Comparison of ENCODE assay signal across 18 cellular contexts in genomic region chr1:53112271-53112774, GRCh38. TPM values are rescaled to one million over a fixed set of nuclear protein-coding genes. Genes with fewer than 3 reads are reported as not detected.
DNase-seq lines count a peak whose midpoint lies in the region; ATAC-seq and TF ChIP-seq lines count a peak whose summit lies in the region.
"Had no signal": no experiment of that assay in that cellular context is flagged by ENCODE, and none has a peak within 500 bp of the region (broad histone marks: within the 10 kb centered on the region; RNA-seq: fewer than 3 reads in every experiment).

No MANE protein-coding gene starts in this region.

- no peak overlapping the region for H2BK5ac ChIP-seq in trophoblast cell (ENCODE audit: low read depth, low read length, poor library complexity)

- no peak overlapping the region for H4K8ac ChIP-seq in trophoblast cell (ENCODE audit: low read depth, low read length)

- H3K4me2 ChIP-seq in trophoblast cell (ENCODE audit: low read length) = no peak overlapping the region

- peak; percentile 82 for DNase-seq in AG20443 (ENCODE audit: low spot score)
- no peak for DNase-seq in Panc1 (ENCODE audit: low read depth, low spot score)
- peak; percentile 37 for DNase-seq in epithelial cell of proximal tubule (ENCODE audit: low read depth)
- DNase-seq in trophoblast cell = peak; percentile 82 to 89
- DNase-seq in stimulated activated CD4-positive, alpha-beta T cell treated with anti-CD3 and anti-CD28 coated beads, Interleukin-4, amount 100 ng/mL, for 4 hours = no peak
- DNase-seq in OCI-M1 (lab: John Stamatoyannopoulos, UW) = no peak
- DNase-seq in GM10266 (ENCODE audit: extremely low spot score) = no peak
- no peak for DNase-seq in retina
- DNase-seq: amygdala; C1 segment of cervical spinal cord; effector memory CD8-positive, alpha-beta T cell; heart right ventricle; KG1; NCI-H187 treated with DMSO at 0.1 percent for 48 hours; NCI-H82; stimulated activated CD4-positive, alpha-beta T cell treated with anti-CD3 and anti-CD28 coated beads, Interleukin-12 subunit alpha, Interleukin-12 subunit beta, amount 100 ng/mL, for 4 hours had no signal

- H2BK12ac ChIP-seq in trophoblast cell (ENCODE audit: low read length) = no peak overlapping the region

- H3K4me1 ChIP-seq in Panc1 (ENCODE audit: control insufficient read depth, insufficient read depth, low read length) (peaks cover 35% of the 10 kb centered on the region), trophoblast cell (ENCODE audit: control insufficient read depth in 1 of 2, insufficient read depth in 2 of 2, low read length in 2 of 2) (peaks cover 10 to 18% of the 10 kb centered on the region in 2 experiments)

- no TSS peak for BruUV-seq in Panc1 (replicated peaks; lab: Mats Ljungman, UMichigan)

- no peaks in the 10 kb centered on the region for H3K79me2 ChIP-seq in trophoblast cell (ENCODE audit: control insufficient read depth, insufficient read depth, low read length, poor library complexity)

- no peak overlapping the region for H2AK5ac ChIP-seq in trophoblast cell (ENCODE audit: low read length)

- CTCF ChIA-PET in Panc1 (lab: Charles Lee) = interaction anchor here (0.7 kb wide), 1 partner anchor 502 kb away, joined by 4 read pairs; no protein-coding TSS in a partner anchor

- H3K27ac ChIP-seq in Panc1 (ENCODE audit: low read length) = peak overlapping the region; percentile 49; the same call in 1 of the 2 replicates
- H3K27ac ChIP-seq in trophoblast cell (ENCODE audit: low read depth, low read length) = no peak overlapping the region
- H3K27ac ChIP-seq: heart right ventricle, SK-N-MC had no signal

- H2BK120ac ChIP-seq in trophoblast cell (ENCODE audit: insufficient read depth, low read length, poor library complexity) = no peak overlapping the region

- H3K9me3 ChIP-seq in Panc1 (ENCODE audit: control insufficient read depth, insufficient read depth, low read depth, low read length) (no peaks in the 10 kb centered on the region), trophoblast cell (ENCODE audit: insufficient read depth, low read depth, low read length) (peaks cover 9% of the 10 kb centered on the region)

- TF ChIP-seq CTCF in Panc1 (IDR thresholded peaks at IDR 0.05) (no peak), epithelial cell of proximal tubule (conservative IDR thresholded peaks at IDR 0.05; ENCODE audit: low read depth, low read length) (no peak), GM10266 (IDR thresholded peaks at IDR 0.05; ENCODE audit: control insufficient read depth, insufficient read depth, low read depth, missing control alignments) (no peak)

- H3K36me3 ChIP-seq in Panc1 (ENCODE audit: control insufficient read depth, insufficient read depth, low read length) = no peaks in the 10 kb centered on the region
- no peaks in the 10 kb centered on the region for H3K36me3 ChIP-seq in trophoblast cell (ENCODE audit: control insufficient read depth in 1 of 2, insufficient read depth in 2 of 2, low read length in 2 of 2)
- H3K36me3 ChIP-seq: heart right ventricle had no signal

- no peak overlapping the region for H3K23ac ChIP-seq in trophoblast cell (ENCODE audit: low read length)

- H3K14ac ChIP-seq in trophoblast cell (ENCODE audit: low read length) = no peak overlapping the region

- H2AFZ ChIP-seq in trophoblast cell (ENCODE audit: insufficient read depth, low read length, poor library complexity) = no peak overlapping the region

- no peak for ATAC-seq in Panc1
- ATAC-seq: effector memory CD8-positive, alpha-beta T cell; heart right ventricle had no signal

- no peak overlapping the region for H4K91ac ChIP-seq in trophoblast cell (ENCODE audit: low read depth, low read length)

- H3K27me3 ChIP-seq in Panc1 (ENCODE audit: control insufficient read depth, insufficient read depth, low read length) (no peaks in the 10 kb centered on the region), trophoblast cell (ENCODE audit: insufficient read depth, low read length) (no peaks in the 10 kb centered on the region)
- H3K27me3 ChIP-seq: heart right ventricle had no signal

- no peak overlapping the region for H3K4me3 ChIP-seq in Panc1 (ENCODE audit: low read depth in 2 of 2, low read length in 2 of 2)
- no peak overlapping the region for H3K4me3 ChIP-seq in epithelial cell of proximal tubule (ENCODE audit: low read depth, low read length)
- no peak overlapping the region for H3K4me3 ChIP-seq in trophoblast cell (ENCODE audit: low read depth, low read length)
- H3K4me3 ChIP-seq: heart right ventricle, SK-N-MC had no signal

- in situ Hi-C loops in Panc1 (cut with HindIII; ENCODE audit: low pct_unique_long_range_greater_than_20kb, low sequenced_read_pairs) = no loop called here

- H4K12ac ChIP-seq in trophoblast cell (ENCODE audit: low read depth, low read length) = no peak overlapping the region

- H3K18ac ChIP-seq in trophoblast cell (ENCODE audit: low read length) = no peak overlapping the region

- H3K4ac ChIP-seq in trophoblast cell (ENCODE audit: low read depth, low read length) = no peak overlapping the region

- peaks cover 2% of the 10 kb centered on the region for H3K79me1 ChIP-seq in trophoblast cell (ENCODE audit: low read length)

- WGBS in trophoblast cell (ENCODE audit: extremely low coverage, insufficient coverage, insufficient read length) = no CpG with 5 or more reads among the region's 2 CpGs

- POLR2A ChIA-PET in Panc1 (lab: Charles Lee) = interaction anchor here (0.8 kb wide), 1 partner anchor 9 kb away, joined by 6 read pairs; no protein-coding TSS in a partner anchor

- intact Hi-C loops in Panc1 (cut with micrococcal nuclease; ENCODE audit: unreplicated experiment) = no loop called here

- H3K9ac ChIP-seq in trophoblast cell (ENCODE audit: low read length) = no peak overlapping the region

RNA-seq across cellular contexts. Expression of gene SLC1A7, which starts 30.1 kb away (rescaled TPM):
- total RNA-seq in Panc1 (2021; ENCODE audit: unreplicated experiment) (0.31 TPM), epithelial cell of proximal tubule (not detected in 2 replicates)
- 0.67 TPM for polyA plus RNA-seq in Panc1 (2012; ENCODE audit: insufficient read length)
- 0.03 and 0.04 TPM in 2 replicates for polyA plus RNA-seq in trophoblast cell (2013)
- total RNA-seq: lung microvascular endothelial cell had no signal

RNA-seq across cellular contexts. Expression of gene PODN, which starts 50.3 kb away (rescaled TPM):
- 0.23 TPM for total RNA-seq in Panc1 (2021; ENCODE audit: unreplicated experiment)
- 0.55 TPM for polyA plus RNA-seq in Panc1 (2012; ENCODE audit: insufficient read length)
- total RNA-seq in epithelial cell of proximal tubule = 0.06 TPM in 1 of 2 replicates, not detected in the other
- 0.14 and 0.17 TPM in 2 replicates for polyA plus RNA-seq in trophoblast cell (2013)

Comparison
In these comparisons a context has a peak if more than half of its experiments do, and no peak if none do; other contexts are left out.
1. DNase-seq: peak in AG20443 (single experiment), epithelial cell of proximal tubule (single experiment) and trophoblast cell (2 of 2); none in Panc1 (single experiment), stimulated activated CD4-positive, alpha-beta T cell treated with anti-CD3 and anti-CD28 coated beads, Interleukin-4, amount 100 ng/mL, for 4 hours (0 of 2), OCI-M1 (single experiment), GM10266 (single experiment) and retina (single experiment).